In genomic region chr7:154832557-154833138, GRCh38 we compare ENCODE assay signal across 10 cellular contexts.
DNase-seq lines count a peak whose midpoint lies in the region; ATAC-seq, FAIRE-seq and TF ChIP-seq lines count a peak whose summit lies in the region.
"Had no signal": no experiment of that assay in that cellular context is flagged by ENCODE, and none has a peak within 500 bp of the region (broad histone marks: within the 10 kb centered on the region; RNA-seq: fewer than 3 reads in every experiment).

No MANE protein-coding gene starts in this region.

- TF ChIP-seq CTCF in LNCaP clone FGC (IDR thresholded peaks at IDR 0.05; ENCODE audit: control insufficient read depth, extremely low read depth, insufficient read depth) (peak; percentile 83), K562 (IDR thresholded peaks at IDR 0.05 in 2 of 3, conservative IDR thresholded peaks at IDR 0.05 in 1 of 3; ENCODE audit: insufficient read depth in 2 of 3, low read depth in 1 of 3, low read length in 3 of 3) (peak; percentile 48 to 61 (median 57))

- POLR2A ChIA-PET in K562 (lab: Yijun Ruan, JAX) = interaction anchor here (1.1 kb wide), 1 partner anchor 12 kb away, joined by 3 read pairs; no protein-coding TSS in a partner anchor
- POLR2A ChIA-PET in CD4-positive, alpha-beta memory T cell (lab: Charles Lee; ENCODE audit: partially characterized antibody) = no interaction called here

- TF ChIP-seq EP300 in K562 (IDR thresholded peaks at IDR 0.05; ENCODE audit: low read length) = no peak

- CTCF ChIA-PET in K562 (lab: Yijun Ruan, JAX; ENCODE audit: low intra/inter-chr PET ratio) = interaction anchor here (0.7 kb wide), 1 partner anchor 284 kb away, joined by 3 read pairs; no protein-coding TSS in a partner anchor
- CTCF ChIA-PET in CD4-positive, alpha-beta memory T cell (lab: Charles Lee; ENCODE audit: partially characterized antibody) = no interaction called here

- H3K27ac Mint-ChIP-seq in CD4-positive, alpha-beta memory T cell = no peak overlapping the region

- no peaks in the 10 kb centered on the region for H3K4me1 Mint-ChIP-seq in CD4-positive, alpha-beta memory T cell

- no peak overlapping the region for H2AFZ ChIP-seq in K562 (ENCODE audit: low read depth, low read length)

- TF ChIP-seq RAD21 in K562 (CRISPR knock-in tag; conservative IDR thresholded peaks at IDR 0.05 in 1 of 2, IDR thresholded peaks at IDR 0.05 in 1 of 2) = peak in 1 of 2 experiments; percentile 52; a peak in 2 of 4 replicates

- ATAC-seq in K562 = peak; percentile 88

- BruUV-seq in K562 (replicated peaks; lab: Mats Ljungman, UMichigan) = no TSS peak

- no peaks in the 10 kb centered on the region for H3K36me3 Mint-ChIP-seq in CD4-positive, alpha-beta memory T cell

- peaks cover 0 to 3% (median 0%) of the 10 kb centered on the region in 8 donors for H3K9me3 Mint-ChIP-seq in CD4-positive, alpha-beta memory T cell

- under 1% methylated on average over 12 of the region's 12 CpGs for WGBS in K562 (ENCODE audit: insufficient coverage, low coverage, missing lambda C conversion rate)

- no peak overlapping the region for H3K4me3 Mint-ChIP-seq in CD4-positive, alpha-beta memory T cell

- H4K20me1 ChIP-seq in K562 (replicated peaks; ENCODE audit: control insufficient read depth, insufficient read depth, low read length) = 0 out of 2 replicates have a peak, but pooled peaks cover 4% of the 10 kb centered on the region

- H3K27ac ChIP-seq in K562 (ENCODE audit: extremely low read depth, low read depth, low read length) = no peak overlapping the region
- H3K27ac ChIP-seq in CD4-positive, alpha-beta memory T cell (ENCODE audit: low read depth, low read length) = no peak overlapping the region

- FAIRE-seq in K562 (lab: Jason Lieb, UNC) = peak; percentile 77
- FAIRE-seq: colon had no signal

- in situ Hi-C loops in K562 (cut with MboI) = no loop called here

- H3K79me2 ChIP-seq in K562 (ENCODE audit: control insufficient read depth, insufficient read depth, low read length) = no peaks in the 10 kb centered on the region

- DNase-seq in NCI-H1417 (lab: John Stamatoyannopoulos, UW) (peak in 2 of 3 experiments; percentile 52 to 59), NCI-H1417 treated with DMSO at 0.1 percent for 48 hours (lab: John Stamatoyannopoulos, UW) (no peak), LNCaP clone FGC (ENCODE audit: low read depth) (peak; percentile 37), K562 (ENCODE audit: extremely low read depth in 1 of 4, low spot score in 3 of 4) (peak in 2 of 4 experiments; percentile 47 to 50), posterior cingulate gyrus (peak in 6 of 10 donors; percentile 36 to 92 (median 61)), mesenteric fat pad (ENCODE audit: low spot score) (no peak), NCI-H2171 (lab: John Stamatoyannopoulos, UW) (no peak)
- DNase-seq in CD4-positive, alpha-beta memory T cell = no peak

- no peaks in the 10 kb centered on the region for H3K4me1 ChIP-seq in K562 (replicated peaks in 1 of 2; ENCODE audit: control insufficient read depth in 2 of 2, insufficient read depth in 2 of 2, low read length in 2 of 2)
- H3K4me1 ChIP-seq in CD4-positive, alpha-beta memory T cell (ENCODE audit: insufficient read depth, low read length) = no peaks in the 10 kb centered on the region

- no peaks in the 10 kb centered on the region for H3K36me3 ChIP-seq in K562 (ENCODE audit: control insufficient read depth, insufficient read depth, low read length)
- no peaks in the 10 kb centered on the region for H3K36me3 ChIP-seq in CD4-positive, alpha-beta memory T cell (ENCODE audit: insufficient read depth, low read length)

- H3K9me3 ChIP-seq in K562 (replicated peaks; ENCODE audit: control insufficient read depth, insufficient read depth, low read depth, low read length) = no peaks in the 10 kb centered on the region; the same call in 1 of the 2 replicates
- H3K9me3 ChIP-seq in CD4-positive, alpha-beta memory T cell (ENCODE audit: control insufficient read depth in 1 of 2, low read length in 2 of 2) = no peaks in the 10 kb centered on the region

- no peak for TF ChIP-seq POLR2A in K562 (conservative IDR thresholded peaks at IDR 0.05)

- intact Hi-C loops in K562 (cut with micrococcal nuclease) = no loop called here
- intact Hi-C loops in posterior cingulate gyrus (cut with DNase I) = loop anchor here (5.0 kb wide), 1 partner anchor 80 kb away; no protein-coding TSS in a partner anchor
- intact Hi-C loops in CD4-positive, alpha-beta memory T cell (cut with micrococcal nuclease) = no loop called here

- H3K4me2 ChIP-seq in K562 (ENCODE audit: insufficient read depth, low read length) = no peak overlapping the region

- peaks cover 31 to 70% of the 10 kb centered on the region in 2 experiments for H3K27me3 ChIP-seq in K562 (ENCODE audit: control insufficient read depth in 2 of 2, insufficient read depth in 2 of 2, low read length in 2 of 2)
- H3K27me3 ChIP-seq in CD4-positive, alpha-beta memory T cell (ENCODE audit: insufficient read depth, low read length) = no peaks in the 10 kb centered on the region

- no peak overlapping the region for H3K9ac ChIP-seq in K562 (ENCODE audit: insufficient read depth in 1 of 2, low read depth in 2 of 2, low read length in 2 of 2)

- H3K9me1 ChIP-seq in K562 (ENCODE audit: control insufficient read depth, insufficient read depth, low read length) = peaks cover 2% of the 10 kb centered on the region

- no peak overlapping the region for H3K4me3 ChIP-seq in LNCaP clone FGC (ENCODE audit: low read depth, low read length)
- H3K4me3 ChIP-seq in K562 = no peak overlapping the region
- H3K4me3 ChIP-seq in CD4-positive, alpha-beta memory T cell (ENCODE audit: low read length in 2 of 2) = no peak overlapping the region
- H3K4me3 ChIP-seq: lung had no signal

- peaks cover 1 to 4% of the 10 kb centered on the region in 2 donors for H3K27me3 Mint-ChIP-seq in CD4-positive, alpha-beta memory T cell

TF ChIP-seq in K562, 482 proteins besides CTCF, POLR2A, EP300 and RAD21:
- TF ChIP-seq C11orf30 (IDR thresholded peaks at IDR 0.05; ENCODE audit: low read depth) (peak; percentile 61; the same call in 1 of the 2 replicates), MAFG (tag; conservative IDR thresholded peaks at IDR 0.05) (peak; percentile 39; the same call in 1 of the 2 replicates), ZNF316 (IDR thresholded peaks at IDR 0.05) (peak; percentile 70), FOXA1 (IDR thresholded peaks at IDR 0.05; ENCODE audit: borderline replicate concordance) (no peak), CREM (IDR thresholded peaks at IDR 0.05; ENCODE audit: low read depth) (peak; percentile 67)

Comparison
In these comparisons a context has a peak if more than half of its experiments do, and no peak if none do; other contexts are left out.
1. DNase-seq: peak in NCI-H1417 (2 of 3), LNCaP clone FGC (single experiment) and posterior cingulate gyrus (6 of 10); none in NCI-H1417 treated with DMSO at 0.1 percent for 48 hours (single experiment), CD4-positive, alpha-beta memory T cell (0 of 5), mesenteric fat pad (single experiment) and NCI-H2171 (single experiment).